ENCODE assay signal across 8 cellular contexts in genomic region chr1:23559136-23559984, GRCh38. TPM values are rescaled to one million over a fixed set of nuclear protein-coding genes. Genes with fewer than 3 reads are reported as not detected.
DNase-seq lines count a peak whose midpoint lies in the region; ATAC-seq and TF ChIP-seq lines count a peak whose summit lies in the region.

TSS of gene ID3 (minus strand) at chr1:23559501. CDS start at chr1:23559426, 75 bp downstream.

- H3K27me3 ChIP-seq in cardiac muscle cell = no peaks in the 10 kb centered on the region

- H3K27ac Mint-ChIP-seq in activated naive CD8-positive, alpha-beta T cell treated with anti-CD3 and anti-CD28 coated beads, Interleukin-2, amount 50 U/mL, for 24 hours = peak within 1 kb of the TSS; percentile 85
- H3K27ac Mint-ChIP-seq in type B pancreatic cell = peak within 1 kb of the TSS; percentile 99

- H3K4me1 ChIP-seq in cardiac muscle cell (ENCODE audit: low read depth) = peaks cover 53% of the 10 kb centered on the region

- TF ChIP-seq CTCF in GM12864 (IDR thresholded peaks at IDR 0.05; ENCODE audit: low read depth, low read length, missing control alignments) = no peak
- no peak for TF ChIP-seq CTCF in cardiac muscle cell (IDR thresholded peaks at IDR 0.05; ENCODE audit: low read depth, low read length)
- TF ChIP-seq CTCF in type B pancreatic cell (conservative IDR thresholded peaks at IDR 0.05) = no peak

- H3K27ac ChIP-seq in cardiac muscle cell = peak within 1 kb of the TSS; percentile 100

- no peaks in the 10 kb centered on the region for H3K9me3 ChIP-seq in cardiac muscle cell (ENCODE audit: low read depth)

- H3K36me3 Mint-ChIP-seq in activated naive CD8-positive, alpha-beta T cell treated with anti-CD3 and anti-CD28 coated beads, Interleukin-2, amount 50 U/mL, for 24 hours (ENCODE audit: low read depth) = peaks cover 23% of the 10 kb centered on the region
- peaks cover 15% of the 10 kb centered on the region for H3K36me3 Mint-ChIP-seq in type B pancreatic cell

- H3K36me3 ChIP-seq in cardiac muscle cell = peaks cover 7% of the 10 kb centered on the region

- no peaks in the 10 kb centered on the region for H3K9me3 Mint-ChIP-seq in activated naive CD8-positive, alpha-beta T cell treated with anti-CD3 and anti-CD28 coated beads, Interleukin-2, amount 50 U/mL, for 24 hours
- no peaks in the 10 kb centered on the region for H3K9me3 Mint-ChIP-seq in type B pancreatic cell

- intact Hi-C loops in posterior cingulate gyrus (cut with DNase I) = no loop called here

- peaks cover 67% of the 10 kb centered on the region for H3K4me1 Mint-ChIP-seq in activated naive CD8-positive, alpha-beta T cell treated with anti-CD3 and anti-CD28 coated beads, Interleukin-2, amount 50 U/mL, for 24 hours
- peaks cover 53% of the 10 kb centered on the region for H3K4me1 Mint-ChIP-seq in type B pancreatic cell (ENCODE audit: unreplicated experiment)

- H3K27me3 Mint-ChIP-seq in activated naive CD8-positive, alpha-beta T cell treated with anti-CD3 and anti-CD28 coated beads, Interleukin-2, amount 50 U/mL, for 24 hours = peaks cover 7% of the 10 kb centered on the region
- H3K27me3 Mint-ChIP-seq in type B pancreatic cell = peaks cover 8% of the 10 kb centered on the region

- peak; percentile 64 for ATAC-seq in HG02623 (IDR thresholded peaks at IDR 0.05; ENCODE audit: unreplicated experiment)
- peak; percentile 75 for ATAC-seq in activated naive CD8-positive, alpha-beta T cell treated with anti-CD3 and anti-CD28 coated beads, Interleukin-2, amount 50 U/mL, for 24 hours

- peak within 1 kb of the TSS; percentile 84 for H3K4me3 ChIP-seq in GM12864 (ENCODE audit: low read depth, low read length)
- peak within 1 kb of the TSS; percentile 92 for H3K4me3 ChIP-seq in cardiac muscle cell

- H3K4me3 Mint-ChIP-seq in activated naive CD8-positive, alpha-beta T cell treated with anti-CD3 and anti-CD28 coated beads, Interleukin-2, amount 50 U/mL, for 24 hours = peak within 1 kb of the TSS; percentile 94
- H3K4me3 Mint-ChIP-seq in type B pancreatic cell = peak within 1 kb of the TSS; percentile 94

- DNase-seq in GM12864 (ENCODE audit: low read depth) (peak; percentile 86), NCI-H128 (lab: John Stamatoyannopoulos, UW; ENCODE audit: unreplicated experiment) (peak; percentile 92), T follicular helper cell (ENCODE audit: low read depth) (peak; percentile 80), cardiac muscle cell (ENCODE audit: low read depth in 1 of 2, low spot score in 1 of 2) (peak; percentile 98 to 99), posterior cingulate gyrus (peak; percentile 78 to 98 (median 86)), type B pancreatic cell (ENCODE audit: extremely low spot score, unreplicated experiment) (peak; percentile 98)
- DNase-seq in activated naive CD8-positive, alpha-beta T cell treated with anti-CD3 and anti-CD28 coated beads, Interleukin-2, amount 50 U/mL, for 24 hours = peak; percentile 97

RNA-seq across cellular contexts. Expression of gene ID3, which starts in this region (rescaled TPM):
- total RNA-seq in cardiac muscle cell = 698 and 784 TPM in 2 replicates
- 703 and 1,027 TPM in 2 replicates for polyA plus RNA-seq in cardiac muscle cell
- 240 and 495 TPM in 2 replicates for total RNA-seq in type B pancreatic cell (ENCODE audit: low replicate concordance)

Comparison
In these comparisons a context has a peak if more than half of its experiments do, and no peak if none do; other contexts are left out.
1. Peak in every context shown above with its lines: DNase-seq, ATAC-seq, H3K4me3 ChIP-seq and H3K27ac ChIP-seq.